8 cellular contexts compared by ENCODE assay signal in the genomic region with DNA sequence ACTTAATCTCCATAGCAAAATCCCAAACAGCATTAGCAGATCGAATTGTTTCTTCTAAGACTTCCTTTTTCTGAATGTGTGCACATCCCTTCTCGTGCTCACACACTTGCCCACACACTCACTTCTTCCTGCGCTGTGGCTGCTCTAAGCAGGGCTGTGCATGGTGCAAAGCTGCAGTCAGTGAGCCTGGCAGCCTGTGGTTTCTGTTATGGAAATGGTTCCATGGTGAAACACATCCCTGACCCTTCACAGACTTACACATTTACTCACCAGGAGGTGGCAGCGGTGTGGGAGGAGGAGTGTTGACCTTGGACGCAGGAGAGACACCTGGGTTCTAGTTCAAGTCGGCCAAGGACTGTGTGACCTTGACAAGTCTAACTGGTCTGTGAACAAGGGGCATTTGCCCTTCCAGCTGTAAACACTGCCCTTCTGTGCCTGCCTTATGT. TPM values are rescaled to one million over a fixed set of nuclear protein-coding genes. Genes with fewer than 3 reads are reported as not detected.
DNase-seq lines count a peak whose midpoint lies in the region; ATAC-seq and TF ChIP-seq lines count a peak whose summit lies in the region.

No MANE protein-coding gene starts in this region.

- POLR2A ChIA-PET in T-cell (lab: Charles Lee) = no interaction called here

- peaks cover 66 to 72% (median 69%) of the 10 kb centered on the region in 3 donors for H3K4me1 Mint-ChIP-seq in T-cell

- peak overlapping the region in 1 of 3 donors; percentile 0 for H3K4me3 Mint-ChIP-seq in T-cell

- WGBS in heart left ventricle, 4 donors = 59 to 72% (median 66%) methylated on average over 6 of the region's 6 CpGs

- H3K27me3 ChIP-seq in HL-60 (ENCODE audit: insufficient read depth, poor library complexity, severe bottlenecking) (no peaks in the 10 kb centered on the region), heart left ventricle (no peaks in the 10 kb centered on the region), subcutaneous abdominal adipose tissue (ENCODE audit: control insufficient read depth in 5 of 5, insufficient read depth in 4 of 5, low read length in 5 of 5) (no peaks in the 10 kb centered on the region)

- CTCF ChIA-PET in T-cell (lab: Charles Lee) = interaction anchor here in 1 of 2 donors (0.6 kb wide), 1 partner anchor 455 kb away, joined by 3 read pairs; no protein-coding TSS in a partner anchor

- DNase-seq in NCI-H1694 treated with DMSO at 0.1 percent for 48 hours (lab: John Stamatoyannopoulos, UW) = peak; percentile 50
- no peak for DNase-seq in NCI-H1694 (lab: John Stamatoyannopoulos, UW)
- peak; percentile 79 to 98 for DNase-seq in HL-60 (ENCODE audit: low read depth in 1 of 2, low spot score in 1 of 2)
- peak in 1 of 34 experiments; percentile 19 for DNase-seq in T-cell
- DNase-seq in heart left ventricle = peak in 3 of 5 donors; percentile 48 to 64 (median 60)
- DNase-seq in HuH-7.5 (ENCODE audit: low spot score) = no peak
- DNase-seq in stimulated activated CD4-positive, alpha-beta T cell treated with anti-CD3 and anti-CD28 coated beads, Interleukin-4, amount 100 ng/mL, for 1 hour = no peak

- TF ChIP-seq POLR2A in heart left ventricle (IDR thresholded peaks at IDR 0.05) = no peak

- no peaks in the 10 kb centered on the region for H3K36me3 Mint-ChIP-seq in T-cell

- H3K9me3 Mint-ChIP-seq in T-cell = no peaks in the 10 kb centered on the region

- H3K9me3 ChIP-seq in heart left ventricle = no peaks in the 10 kb centered on the region
- H3K9me3 ChIP-seq in subcutaneous abdominal adipose tissue (ENCODE audit: control insufficient read depth in 5 of 5, low read length in 5 of 5) = no peaks in the 10 kb centered on the region

- TF ChIP-seq CTCF in HL-60 (IDR thresholded peaks at IDR 0.05; ENCODE audit: insufficient read depth, low read length) (no peak), heart left ventricle (IDR thresholded peaks at IDR 0.05) (peak in 2 of 12 donors; percentile 8)

- H3K27ac ChIP-seq in HL-60 (replicated peaks) = peak overlapping the region; percentile 99
- peak overlapping the region in 1 of 12 donors; percentile 12 for H3K27ac ChIP-seq in heart left ventricle
- peak overlapping the region; percentile 38 for H3K27ac ChIP-seq in subcutaneous abdominal adipose tissue (ENCODE audit: low read depth, low read length)

- intact Hi-C loops in heart left ventricle (cut with DNase I) = loop anchor here in 8 of 10 donors (5.0 to 10.0 kb wide), 7 partner anchors 115 to 405 kb away; a partner anchor contains a TSS

- no peak overlapping the region for H3K4me3 ChIP-seq in HL-60 (replicated peaks; ENCODE audit: insufficient read depth, low read length)
- no peak overlapping the region for H3K4me3 ChIP-seq in heart left ventricle
- no peak overlapping the region for H3K4me3 ChIP-seq in subcutaneous abdominal adipose tissue (ENCODE audit: low read depth in 1 of 5, low read length in 5 of 5)

- no peak overlapping the region for H3K27ac Mint-ChIP-seq in T-cell

- H3K36me3 ChIP-seq in heart left ventricle (peaks cover 0 to 50% (median 3%) of the 10 kb centered on the region in 9 donors), subcutaneous abdominal adipose tissue (ENCODE audit: control insufficient read depth in 5 of 5, insufficient read depth in 5 of 5, low read length in 5 of 5) (peaks cover 11 to 44% (median 30%) of the 10 kb centered on the region in 5 donors)

- ATAC-seq in T-cell (replicated peaks in 1 of 4) = peak; percentile 21 to 33 (median 28)
- peak; percentile 7 to 63 (median 52) for ATAC-seq in heart left ventricle

- H3K4me1 ChIP-seq in heart left ventricle (peaks cover 0 to 47% (median 14%) of the 10 kb centered on the region in 12 donors), subcutaneous abdominal adipose tissue (ENCODE audit: control insufficient read depth in 5 of 5, insufficient read depth in 5 of 5, low read length in 5 of 5) (peaks cover 2 to 66% (median 50%) of the 10 kb centered on the region in 5 donors)

- H3K9ac ChIP-seq in subcutaneous abdominal adipose tissue (ENCODE audit: low read length in 5 of 5) = no peak overlapping the region

- no peaks in the 10 kb centered on the region for H3K27me3 Mint-ChIP-seq in T-cell

RNA-seq across cellular contexts. Expression of a gene that starts 24.9 kb away (rescaled TPM):
- total RNA-seq in T-cell = 10 to 100 TPM; 17.3 to 26.3 (median 22.8) TPM
- total RNA-seq in heart left ventricle = 10 to 100 TPM; 16.7 to 45.2 (median 21.6) TPM
- polyA plus RNA-seq in heart left ventricle = 10 to 100 TPM in 1 of 2 donors, 1 to 10 TPM in 1; 7.7 to 11.1 TPM

Comparison
In these comparisons a context has a peak if more than half of its experiments do, and no peak if none do; other contexts are left out.
1. DNase-seq: peak in NCI-H1694 treated with DMSO at 0.1 percent for 48 hours (single experiment), HL-60 (2 of 2) and heart left ventricle (3 of 5); none in NCI-H1694 (single experiment), HuH-7.5 (single experiment) and stimulated activated CD4-positive, alpha-beta T cell treated with anti-CD3 and anti-CD28 coated beads, Interleukin-4, amount 100 ng/mL, for 1 hour (single experiment).